In genomic region chr17:79740413-79740812, GRCh38 we compare ENCODE assay signal across 2 cellular contexts.
A peak's percentile ranks its signal among the peaks of the same experiment; 100 is the strongest.
TF ChIP-seq lines count a peak whose summit lies in the region.

No MANE protein-coding gene starts in this region.

TF ChIP-seq in K562, 482 proteins besides CTCF, POLR2A, EP300 and RAD21:
- TF ChIP-seq ZNF830 (CRISPR knock-in tag; IDR thresholded peaks at IDR 0.05) (no peak), LARP7 (IDR thresholded peaks at IDR 0.05) (no peak), HOMEZ (CRISPR knock-in tag; IDR thresholded peaks at IDR 0.05) (no peak), TFE3 (CRISPR knock-in tag; IDR thresholded peaks at IDR 0.05) (peak; percentile 83), RFX1 (IDR thresholded peaks at IDR 0.05) (peak; percentile 51), TAF1 (IDR thresholded peaks at IDR 0.05; ENCODE audit: control insufficient read depth, extremely low read depth, insufficient read depth, low read length, severe bottlenecking) (no peak), SFPQ (IDR thresholded peaks at IDR 0.05; ENCODE audit: low read depth, low read length) (no peak), FOXJ2 (tag; IDR thresholded peaks at IDR 0.05) (peak; percentile 73; the same call in 1 of the 2 replicates), IRF2 (CRISPR knock-in tag; IDR thresholded peaks at IDR 0.05) (no peak), WHSC1 (IDR thresholded peaks at IDR 0.05; ENCODE audit: low read length) (no peak), TEAD1 (CRISPR knock-in tag; IDR thresholded peaks at IDR 0.05) (no peak), ZNF583 (CRISPR knock-in tag; IDR thresholded peaks at IDR 0.05) (no peak), EHMT2 (IDR thresholded peaks at IDR 0.05) (no peak), HIVEP1 (CRISPR knock-in tag; IDR thresholded peaks at IDR 0.05) (no peak), HMG20A (CRISPR knock-in tag; conservative IDR thresholded peaks at IDR 0.05) (no peak), ZFP30 (CRISPR knock-in tag; IDR thresholded peaks at IDR 0.05; ENCODE audit: borderline replicate concordance) (no peak)
- TF ChIP-seq, protein P1, sequence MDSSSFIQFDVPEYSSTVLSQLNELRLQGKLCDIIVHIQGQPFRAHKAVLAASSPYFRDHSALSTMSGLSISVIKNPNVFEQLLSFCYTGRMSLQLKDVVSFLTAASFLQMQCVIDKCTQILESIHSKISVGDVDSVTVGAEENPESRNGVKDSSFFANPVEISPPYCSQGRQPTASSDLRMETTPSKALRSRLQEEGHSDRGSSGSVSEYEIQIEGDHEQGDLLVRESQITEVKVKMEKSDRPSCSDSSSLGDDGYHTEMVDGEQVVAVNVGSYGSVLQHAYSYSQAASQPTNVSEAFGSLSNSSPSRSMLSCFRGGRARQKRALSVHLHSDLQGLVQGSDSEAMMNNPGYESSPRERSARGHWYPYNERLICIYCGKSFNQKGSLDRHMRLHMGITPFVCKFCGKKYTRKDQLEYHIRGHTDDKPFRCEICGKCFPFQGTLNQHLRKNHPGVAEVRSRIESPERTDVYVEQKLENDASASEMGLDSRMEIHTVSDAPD (CRISPR knock-in tag; IDR thresholded peaks at IDR 0.05), result no peak

TF ChIP-seq in GM23338, 12 proteins besides CTCF, POLR2A, EP300 and RAD21:
- TF ChIP-seq JUNB (IDR thresholded peaks at IDR 0.05; ENCODE audit: unreplicated experiment), result no peak
- TF ChIP-seq, protein P2, sequence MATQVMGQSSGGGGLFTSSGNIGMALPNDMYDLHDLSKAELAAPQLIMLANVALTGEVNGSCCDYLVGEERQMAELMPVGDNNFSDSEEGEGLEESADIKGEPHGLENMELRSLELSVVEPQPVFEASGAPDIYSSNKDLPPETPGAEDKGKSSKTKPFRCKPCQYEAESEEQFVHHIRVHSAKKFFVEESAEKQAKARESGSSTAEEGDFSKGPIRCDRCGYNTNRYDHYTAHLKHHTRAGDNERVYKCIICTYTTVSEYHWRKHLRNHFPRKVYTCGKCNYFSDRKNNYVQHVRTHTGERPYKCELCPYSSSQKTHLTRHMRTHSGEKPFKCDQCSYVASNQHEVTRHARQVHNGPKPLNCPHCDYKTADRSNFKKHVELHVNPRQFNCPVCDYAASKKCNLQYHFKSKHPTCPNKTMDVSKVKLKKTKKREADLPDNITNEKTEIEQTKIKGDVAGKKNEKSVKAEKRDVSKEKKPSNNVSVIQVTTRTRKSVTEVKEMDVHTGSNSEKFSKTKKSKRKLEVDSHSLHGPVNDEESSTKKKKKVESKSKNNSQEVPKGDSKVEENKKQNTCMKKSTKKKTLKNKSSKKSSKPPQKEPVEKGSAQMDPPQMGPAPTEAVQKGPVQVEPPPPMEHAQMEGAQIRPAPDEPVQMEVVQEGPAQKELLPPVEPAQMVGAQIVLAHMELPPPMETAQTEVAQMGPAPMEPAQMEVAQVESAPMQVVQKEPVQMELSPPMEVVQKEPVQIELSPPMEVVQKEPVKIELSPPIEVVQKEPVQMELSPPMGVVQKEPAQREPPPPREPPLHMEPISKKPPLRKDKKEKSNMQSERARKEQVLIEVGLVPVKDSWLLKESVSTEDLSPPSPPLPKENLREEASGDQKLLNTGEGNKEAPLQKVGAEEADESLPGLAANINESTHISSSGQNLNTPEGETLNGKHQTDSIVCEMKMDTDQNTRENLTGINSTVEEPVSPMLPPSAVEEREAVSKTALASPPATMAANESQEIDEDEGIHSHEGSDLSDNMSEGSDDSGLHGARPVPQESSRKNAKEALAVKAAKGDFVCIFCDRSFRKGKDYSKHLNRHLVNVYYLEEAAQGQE (IDR thresholded peaks at IDR 0.05; ENCODE audit: unreplicated experiment), result no peak
- no peak for TF ChIP-seq ZNF331 (CRISPR knock-in tag; IDR thresholded peaks at IDR 0.05; ENCODE audit: low read depth)
- no peak for TF ChIP-seq EZH2phosphoT487 (IDR thresholded peaks at IDR 0.05; ENCODE audit: unreplicated experiment)
- no peak for TF ChIP-seq CREB1 (CRISPR knock-in tag; IDR thresholded peaks at IDR 0.05; ENCODE audit: low read depth)
- no peak for TF ChIP-seq ZNF114 (CRISPR knock-in tag; IDR thresholded peaks at IDR 0.05)
- TF ChIP-seq STAT1 (IDR thresholded peaks at IDR 0.05; ENCODE audit: unreplicated experiment), result no peak
